16 cellular contexts compared by ENCODE assay signal in genomic region chr3:58693929-58694850, GRCh38. TPM values are rescaled to one million over a fixed set of nuclear protein-coding genes. Genes with fewer than 3 reads are reported as not detected.
DNase-seq lines count a peak whose midpoint lies in the region; ATAC-seq and TF ChIP-seq lines count a peak whose summit lies in the region.
"Had no signal": no experiment of that assay in that cellular context is flagged by ENCODE, and none has a peak within 500 bp of the region (broad histone marks: within the 10 kb centered on the region; RNA-seq: fewer than 3 reads in every experiment).

No MANE protein-coding gene starts in this region.

- peak overlapping the region in 7 of 8 donors; percentile 37 to 69 (median 58) for H3K27ac ChIP-seq in spleen
- H3K27ac ChIP-seq: heart left ventricle had no signal

- ATAC-seq in GM18907 (IDR thresholded peaks at IDR 0.05; ENCODE audit: unreplicated experiment): peak; percentile 83
- ATAC-seq in HG02623 (IDR thresholded peaks at IDR 0.05; ENCODE audit: unreplicated experiment): peak; percentile 54
- peak; percentile 60 for ATAC-seq in HG03565 (IDR thresholded peaks at IDR 0.05; ENCODE audit: unreplicated experiment)
- ATAC-seq: heart left ventricle, SK-N-SH treated with all-trans-retinoic acid at 6 μM for 48 hours had no signal

- peaks cover 0 to 16% (median 3%) of the 10 kb centered on the region in 6 donors for H3K4me1 ChIP-seq in spleen
- H3K4me1 ChIP-seq: heart left ventricle had no signal

- TF ChIP-seq CTCF in spleen (IDR thresholded peaks at IDR 0.05 in 8 of 11, conservative IDR thresholded peaks at IDR 0.05 in 3 of 11): no peak

- no peak for DNase-seq in spleen
- DNase-seq in hypothalamus (lab: John Stamatoyannopoulos, UW): no peak
- DNase-seq in HCEC 1CT: no peak
- DNase-seq in NCI-H1694 (lab: John Stamatoyannopoulos, UW): no peak
- no peak for DNase-seq in GOT3 (lab: John Stamatoyannopoulos, UW)
- DNase-seq: activated effector memory CD4-positive, alpha-beta T cell treated with anti-CD3 and anti-CD28 coated beads, Interleukin-2, amount 50 U/mL, for 16 hours; CD4-positive, alpha-beta memory T cell; heart left ventricle; MM.1S; NCI-H82; stimulated activated CD4-positive, alpha-beta T cell treated with anti-CD3 and anti-CD28 coated beads, Interleukin-15, amount 100 ng/mL, for 24 hours had no signal

- no peak overlapping the region for H3K4me3 ChIP-seq in spleen
- H3K4me3 ChIP-seq: heart left ventricle, lung had no signal

- intact Hi-C loops in spleen (cut with DNase I; ENCODE audit: low total_unique reads): no loop called here

- H3K27me3 ChIP-seq in spleen (replicated peaks in 1 of 7): no peaks in the 10 kb centered on the region
- H3K27me3 ChIP-seq: heart left ventricle had no signal

- no peak for TF ChIP-seq POLR2A in spleen (IDR thresholded peaks at IDR 0.05)

- WGBS in spleen, 5 donors: 23 to 41% (median 27%) methylated on average over 7 of the region's 7 CpGs

- no peaks in the 10 kb centered on the region for H3K36me3 ChIP-seq in spleen
- H3K36me3 ChIP-seq: heart left ventricle had no signal

- H3K9me3 ChIP-seq in spleen: peaks cover 0 to 36% (median 22%) of the 10 kb centered on the region in 8 donors

RNA-seq across cellular contexts. Expression of gene FAM3D, which starts 27.6 kb away (rescaled TPM):
- under 1 TPM in 1 of 7 donors, not detected in 6; 0.23 TPM for total RNA-seq in spleen
- under 1 TPM; 0.28 to 0.42 (median 0.35) TPM for polyA plus RNA-seq in spleen
- total RNA-seq: CD4-positive, alpha-beta memory T cell; heart left ventricle had no signal
- polyA plus RNA-seq: CD4-positive, alpha-beta memory T cell had no signal
